ENCODE assay signal across 9 cellular contexts in genomic region chr7:2452074-2452507, GRCh38. TPM values are rescaled to one million over a fixed set of nuclear protein-coding genes. Genes with fewer than 3 reads are reported as not detected.
DNase-seq lines count a peak whose midpoint lies in the region; ATAC-seq and TF ChIP-seq lines count a peak whose summit lies in the region.
"Had no signal": no experiment of that assay in that cellular context is flagged by ENCODE, and none has a peak within 500 bp of the region (broad histone marks: within the 10 kb centered on the region; RNA-seq: fewer than 3 reads in every experiment).

No MANE protein-coding gene starts in this region.

- peak overlapping the region; percentile 47 for H3K4me3 ChIP-seq in lower lobe of right lung

- intact Hi-C loops in lower lobe of right lung (cut with DNase I) = no loop called here

- H3K9me3 Mint-ChIP-seq in activated naive CD4-positive, alpha-beta T cell treated with anti-CD3 and anti-CD28 coated beads, Interleukin-2, amount 50 U/mL, for 72 hours = no peaks in the 10 kb centered on the region

- no peaks in the 10 kb centered on the region for H3K36me3 Mint-ChIP-seq in activated naive CD4-positive, alpha-beta T cell treated with anti-CD3 and anti-CD28 coated beads, Interleukin-2, amount 50 U/mL, for 72 hours

- TF ChIP-seq CTCF in lower lobe of right lung (IDR thresholded peaks at IDR 0.05) = no peak

- no peaks in the 10 kb centered on the region for H3K9me3 ChIP-seq in lower lobe of right lung

- peaks cover under 1% of the 10 kb centered on the region for H3K36me3 ChIP-seq in lower lobe of right lung

- ATAC-seq in HG02852 (IDR thresholded peaks at IDR 0.05; ENCODE audit: unreplicated experiment) (peak; percentile 37), lower lobe of right lung (peak; percentile 52 to 65), GM18505 (IDR thresholded peaks at IDR 0.05; ENCODE audit: unreplicated experiment) (no peak)
- ATAC-seq in activated naive CD4-positive, alpha-beta T cell treated with anti-CD3 and anti-CD28 coated beads, Interleukin-2, amount 50 U/mL, for 72 hours = peak; percentile 11 to 84

- H3K27ac ChIP-seq in lower lobe of right lung = peak overlapping the region; percentile 46

- H3K27me3 ChIP-seq in lower lobe of right lung (ENCODE audit: low read depth) = no peaks in the 10 kb centered on the region

- H3K27ac Mint-ChIP-seq in activated naive CD4-positive, alpha-beta T cell treated with anti-CD3 and anti-CD28 coated beads, Interleukin-2, amount 50 U/mL, for 72 hours = no peak overlapping the region

- peaks cover 21% of the 10 kb centered on the region for H3K4me1 ChIP-seq in lower lobe of right lung

- peak; percentile 25 for DNase-seq in NCI-H146 (lab: John Stamatoyannopoulos, UW)
- no peak for DNase-seq in NCI-H146 treated with DMSO at 0.1 percent for 48 hours (lab: John Stamatoyannopoulos, UW; ENCODE audit: unreplicated experiment)
- DNase-seq in activated naive CD4-positive, alpha-beta T cell treated with anti-CD3 and anti-CD28 coated beads, Interleukin-2, amount 50 U/mL, for 72 hours (ENCODE audit: low spot score in 2 of 2) = peak; percentile 9 to 64
- no peak for DNase-seq in lower lobe of right lung
- DNase-seq in NK-92 (lab: John Stamatoyannopoulos, UW; ENCODE audit: unreplicated experiment) = no peak
- DNase-seq in NCI-H345 (lab: John Stamatoyannopoulos, UW) = no peak

- no peak for TF ChIP-seq POLR2A in GM18505 (IDR thresholded peaks at IDR 0.05; ENCODE audit: borderline replicate concordance, extremely low read depth, insufficient read depth, insufficient read length)

RNA-seq across cellular contexts. Expression of gene GRIFIN, which starts 24.1 kb away (rescaled TPM):
- not detected for total RNA-seq in activated naive CD4-positive, alpha-beta T cell treated with anti-CD3 and anti-CD28 coated beads, Interleukin-2, amount 50 U/mL, for 72 hours
- not detected for total RNA-seq in lower lobe of right lung
- total RNA-seq: NCI-H460 had no signal

RNA-seq across cellular contexts. Expression of gene CHST12, which starts 48.7 kb away (rescaled TPM):
- total RNA-seq in activated naive CD4-positive, alpha-beta T cell treated with anti-CD3 and anti-CD28 coated beads, Interleukin-2, amount 50 U/mL, for 72 hours = 1 to 10 TPM; 1.3 to 2.6 TPM
- total RNA-seq in lower lobe of right lung = 29.2 TPM

Comparison
In these comparisons a context has a peak if more than half of its experiments do, and no peak if none do; other contexts are left out.
1. DNase-seq: peak in NCI-H146 (single experiment) and activated naive CD4-positive, alpha-beta T cell treated with anti-CD3 and anti-CD28 coated beads, Interleukin-2, amount 50 U/mL, for 72 hours (2 of 2); none in NCI-H146 treated with DMSO at 0.1 percent for 48 hours (single experiment), lower lobe of right lung (single experiment), NK-92 (single experiment) and NCI-H345 (single experiment).